In the genomic region with DNA sequence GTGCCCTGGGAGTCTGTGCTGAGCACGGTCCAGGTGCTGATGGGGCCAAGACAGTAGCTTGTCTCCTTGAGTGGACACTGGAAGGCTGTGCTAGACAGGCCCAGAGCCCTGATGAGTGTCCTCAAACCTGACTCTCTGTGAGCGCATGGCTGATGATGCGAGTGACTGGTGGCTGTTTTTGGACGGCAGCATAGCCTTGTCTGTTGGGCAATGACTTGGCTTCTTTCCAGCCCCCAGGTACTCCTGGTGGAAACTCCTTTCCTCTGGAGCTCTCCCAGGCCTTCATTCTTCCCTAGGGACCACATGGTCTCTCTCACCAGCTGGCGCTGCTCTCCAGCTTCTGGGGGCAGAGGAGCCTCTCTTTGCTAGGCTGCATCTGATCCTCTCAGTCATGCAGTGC, we compare ENCODE assay signal across 22 cellular contexts.
A peak's percentile ranks its signal among the peaks of the same experiment; 100 is the strongest.
DNase-seq lines count a peak whose midpoint lies in the region; ATAC-seq and TF ChIP-seq lines count a peak whose summit lies in the region.
"Had no signal": no experiment of that assay in that cellular context is flagged by ENCODE, and none has a peak within 500 bp of the region (broad histone marks: within the 10 kb centered on the region; RNA-seq: fewer than 3 reads in every experiment).

No MANE protein-coding gene starts in this region.

- intact Hi-C loops in natural killer cell (cut with micrococcal nuclease): no loop called here

- peaks cover 0 to 3% of the 10 kb centered on the region in 2 donors for H3K9me3 Mint-ChIP-seq in natural killer cell
- H3K9me3 Mint-ChIP-seq: CD4-positive, alpha-beta T cell had no signal

- no peak overlapping the region for H3K27ac Mint-ChIP-seq in natural killer cell
- H3K27ac Mint-ChIP-seq: CD4-positive, alpha-beta T cell had no signal

- H3K4me3 ChIP-seq in epithelial cell of esophagus (ENCODE audit: low read length) (no peak overlapping the region), coronary artery (no peak overlapping the region)
- H3K4me3 ChIP-seq in effector memory CD4-positive, alpha-beta T cell (ENCODE audit: insufficient read depth, low read depth, low read length, poor library complexity, severe bottlenecking): no peak overlapping the region
- H3K4me3 ChIP-seq: GM12878, lung, psoas muscle, suprapubic skin, vagina had no signal

- DNase-seq in DMS153 (lab: John Stamatoyannopoulos, UW) (peak; percentile 83), NCI-H1694 (lab: John Stamatoyannopoulos, UW) (peak; percentile 76), NCI-H2196 treated with DMSO at 0.1 percent for 48 hours (lab: John Stamatoyannopoulos, UW; ENCODE audit: unreplicated experiment) (peak; percentile 29), epithelial cell of esophagus (ENCODE audit: low read depth) (peak; percentile 8), coronary artery (ENCODE audit: low spot score) (no peak), natural killer cell (no peak)
- DNase-seq in effector memory CD4-positive, alpha-beta T cell: no peak
- DNase-seq: activated CD4-positive, alpha-beta T cell treated with anti-CD3 and anti-CD28 coated beads, Interleukin-2, amount 50 U/mL, for 48 hours; activated CD4-positive, CD25-positive, alpha-beta regulatory T cell; brain microvascular endothelial cell; CD4-positive, alpha-beta T cell; DND-41; HCEC 1CT; KBM-7; kidney; psoas muscle; SW 1271 had no signal

- no peaks in the 10 kb centered on the region for H3K4me1 Mint-ChIP-seq in natural killer cell

- H3K36me3 ChIP-seq in effector memory CD4-positive, alpha-beta T cell (ENCODE audit: control insufficient read depth, insufficient read depth, low read length): no peaks in the 10 kb centered on the region
- H3K36me3 ChIP-seq: brain microvascular endothelial cell, neutrophil, suprapubic skin, vagina had no signal

- peaks cover 9 to 20% of the 10 kb centered on the region in 2 donors for H3K27me3 Mint-ChIP-seq in natural killer cell (ENCODE audit: low read depth in 2 of 2)

- no peaks in the 10 kb centered on the region for H3K9me3 ChIP-seq in effector memory CD4-positive, alpha-beta T cell (ENCODE audit: control insufficient read depth, low read length)
- H3K9me3 ChIP-seq: neutrophil, psoas muscle, suprapubic skin, vagina had no signal

- H3K27me3 ChIP-seq in effector memory CD4-positive, alpha-beta T cell (replicated peaks; ENCODE audit: control insufficient read depth, insufficient read depth, low read length, poor library complexity, severe bottlenecking): no peaks in the 10 kb centered on the region
- H3K27me3 ChIP-seq: brain microvascular endothelial cell, neutrophil, suprapubic skin, vagina had no signal

- TF ChIP-seq CTCF in epithelial cell of esophagus (IDR thresholded peaks at IDR 0.05; ENCODE audit: insufficient read depth, low read depth, low read length, missing control alignments): no peak
- TF ChIP-seq CTCF in coronary artery (IDR thresholded peaks at IDR 0.05): no peak
- no peak for TF ChIP-seq CTCF in natural killer cell (IDR thresholded peaks at IDR 0.05)

- H3K4me1 ChIP-seq in effector memory CD4-positive, alpha-beta T cell (ENCODE audit: control insufficient read depth, insufficient read depth, low read length, poor library complexity, severe bottlenecking): no peaks in the 10 kb centered on the region
- H3K4me1 ChIP-seq: psoas muscle had no signal

- no peak overlapping the region for H3K27ac ChIP-seq in effector memory CD4-positive, alpha-beta T cell (ENCODE audit: insufficient read depth, low read length, poor library complexity, severe bottlenecking)
- no peak overlapping the region for H3K27ac ChIP-seq in coronary artery
- H3K27ac ChIP-seq: brain microvascular endothelial cell, neutrophil, psoas muscle, suprapubic skin, vagina had no signal

- no peak overlapping the region for H3K4me3 Mint-ChIP-seq in natural killer cell
- H3K4me3 Mint-ChIP-seq: CD4-positive, alpha-beta T cell had no signal

- H3K36me3 Mint-ChIP-seq in natural killer cell: no peaks in the 10 kb centered on the region

- no peak for ATAC-seq in natural killer cell
- ATAC-seq: GM12878, psoas muscle had no signal

Comparison
In these comparisons a context has a peak if more than half of its experiments do, and no peak if none do; other contexts are left out.
1. DNase-seq: peak in DMS153 (single experiment), NCI-H1694 (single experiment), NCI-H2196 treated with DMSO at 0.1 percent for 48 hours (single experiment) and epithelial cell of esophagus (single experiment); none in effector memory CD4-positive, alpha-beta T cell (0 of 3), coronary artery (single experiment) and natural killer cell (single experiment).